ENCODE assay signal across 18 cellular contexts in genomic region chr5:1218351-1219080, GRCh38. TPM values are rescaled to one million over a fixed set of nuclear protein-coding genes. Genes with fewer than 3 reads are reported as not detected.
DNase-seq lines count a peak whose midpoint lies in the region; ATAC-seq, FAIRE-seq and TF ChIP-seq lines count a peak whose summit lies in the region.
"Had no signal": no experiment of that assay in that cellular context is flagged by ENCODE, and none has a peak within 500 bp of the region (broad histone marks: within the 10 kb centered on the region; RNA-seq: fewer than 3 reads in every experiment).

No MANE protein-coding gene starts in this region.

- peaks cover 7 to 10% of the 10 kb centered on the region in 2 donors for H3K36me3 ChIP-seq in kidney (ENCODE audit: control insufficient read depth in 1 of 2, insufficient read depth in 2 of 2, low read length in 2 of 2)
- H3K36me3 ChIP-seq: HAP-1 had no signal

- no peak for TF ChIP-seq CTCF in kidney (IDR thresholded peaks at IDR 0.05; ENCODE audit: borderline replicate concordance, extremely low read depth, insufficient read depth)

- no peak overlapping the region for H3K4me3 ChIP-seq in kidney (ENCODE audit: low read length in 2 of 2)
- H3K4me3 ChIP-seq: A549, HAP-1 had no signal

- no peak for FAIRE-seq in kidney (lab: Jason Lieb, UNC)
- no peak for FAIRE-seq in frontal cortex (lab: Jason Lieb, UNC)
- FAIRE-seq: A549 had no signal

- H3K9me3 ChIP-seq in kidney (ENCODE audit: control insufficient read depth in 1 of 2, low read length in 2 of 2), result no peaks in the 10 kb centered on the region
- H3K9me3 ChIP-seq: A549, HAP-1 had no signal

- DNase-seq in Right ventricle myocardium inferior (ENCODE audit: missing footprints) (peak; percentile 44), Right ventricle myocardium superior (no peak), NCI-H774 (lab: John Stamatoyannopoulos, UW) (peak; percentile 64), kidney (peak; percentile 66), KG1 (lab: John Stamatoyannopoulos, UW) (no peak), frontal cortex (ENCODE audit: low spot score in 2 of 2) (no peak)
- DNase-seq in activated CD8-positive, alpha-beta memory T cell treated with anti-CD3 and anti-CD28 coated beads for 24 hours, result no peak
- DNase-seq: AML-193; CD4-positive, alpha-beta memory T cell; DMS153; GF-D8; GOT3 had no signal

- peaks cover 3 to 11% of the 10 kb centered on the region in 2 donors for H3K4me1 ChIP-seq in kidney (ENCODE audit: control insufficient read depth in 1 of 2, insufficient read depth in 1 of 2, low read depth in 1 of 2, low read length in 2 of 2)
- H3K4me1 ChIP-seq: A549, HAP-1 had no signal

- no peak overlapping the region for H3K27ac ChIP-seq in kidney (ENCODE audit: low read depth in 2 of 2, low read length in 2 of 2)
- H3K27ac ChIP-seq: 22Rv1, A549, C4-2B had no signal

- ATAC-seq in Right ventricle myocardium inferior (no peak), Right ventricle myocardium superior (ENCODE audit: poor library complexity) (no peak)

- no peak overlapping the region for H3K9ac ChIP-seq in kidney (ENCODE audit: low read length in 2 of 2)

- intact Hi-C loops in Right ventricle myocardium inferior (cut with DNase I) (no loop called here), Right ventricle myocardium superior (cut with DNase I) (no loop called here), kidney (cut with DNase I) (no loop called here)

RNA-seq across cellular contexts. Expression of gene SLC6A18, which starts 6.7 kb away (rescaled TPM):
- total RNA-seq in Right ventricle myocardium inferior, result not detected
- total RNA-seq in Right ventricle myocardium superior, result not detected
- not detected for total RNA-seq in kidney
- 1.5 TPM for polyA plus RNA-seq in kidney (ENCODE audit: insufficient read depth, low read depth, low replicate concordance)
- not detected for total RNA-seq in frontal cortex
- total RNA-seq: CD4-positive, alpha-beta memory T cell; HT-29 had no signal
- polyA plus RNA-seq: A549; BJ; CD4-positive, alpha-beta memory T cell had no signal

RNA-seq across cellular contexts. Expression of gene SLC6A19, which starts 17.1 kb away (rescaled TPM):
- total RNA-seq in Right ventricle myocardium inferior (not detected), Right ventricle myocardium superior (not detected), kidney (2.2 TPM), frontal cortex (not detected)
- 69.3 TPM for polyA plus RNA-seq in kidney (ENCODE audit: insufficient read depth, low read depth, low replicate concordance)
- total RNA-seq: CD4-positive, alpha-beta memory T cell; HT-29 had no signal
- polyA plus RNA-seq: BJ; CD4-positive, alpha-beta memory T cell had no signal

Comparison
In these comparisons a context has a peak if more than half of its experiments do, and no peak if none do; other contexts are left out.
1. DNase-seq: peak in Right ventricle myocardium inferior (single experiment), NCI-H774 (single experiment) and kidney (single experiment); none in Right ventricle myocardium superior (single experiment), activated CD8-positive, alpha-beta memory T cell treated with anti-CD3 and anti-CD28 coated beads for 24 hours (single experiment), KG1 (single experiment) and frontal cortex (0 of 2).